Comparison of ENCODE assay signal across 1 cellular context in the genomic region with DNA sequence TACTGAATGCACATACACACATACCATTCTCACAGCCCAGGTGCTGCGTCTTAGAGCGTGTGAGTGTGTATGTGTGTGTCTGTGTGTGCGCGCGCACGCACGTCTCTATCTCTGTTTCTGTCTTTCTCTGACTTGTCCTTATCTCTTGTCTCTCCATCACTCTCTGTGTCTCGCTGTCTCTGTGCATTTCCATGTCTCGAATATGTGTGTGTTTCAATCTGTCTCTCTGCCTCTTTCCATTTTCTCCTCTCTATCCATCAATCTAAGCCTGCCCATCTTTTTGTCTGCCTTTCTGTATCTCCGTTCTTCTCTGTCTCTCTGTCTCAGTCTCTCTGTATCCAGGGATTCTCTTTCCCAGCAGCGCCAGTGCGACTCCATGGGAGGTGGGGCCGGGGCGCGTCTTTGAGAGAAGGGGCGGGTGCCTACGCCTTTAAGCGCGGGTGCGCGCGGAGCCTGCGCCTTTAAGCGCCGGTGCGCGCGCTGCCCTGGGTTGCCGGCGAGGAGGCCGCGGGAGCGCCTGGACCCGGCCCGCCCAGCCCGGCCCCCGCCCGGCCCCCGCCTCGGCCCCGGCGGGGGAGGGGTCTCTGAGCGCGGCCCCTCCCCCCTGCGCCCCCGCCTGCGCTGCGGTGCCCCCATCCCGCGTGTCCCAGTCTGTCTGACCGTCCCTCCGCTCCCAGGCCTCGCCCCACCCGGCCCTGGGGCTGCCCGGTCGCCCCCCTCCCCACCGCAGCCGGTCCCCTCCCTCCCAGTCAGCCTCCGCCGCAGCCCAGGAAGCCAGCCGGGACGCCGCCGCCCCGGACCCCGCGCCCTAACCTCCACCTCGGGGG.
TF ChIP-seq lines count a peak whose summit lies in the region.

LRFN3 (plus strand) TSS at position 464 of the 827 bp plus-strand sequence. CDS start 3,052 bp downstream, outside the sequence.

TF ChIP-seq in HepG2, 621 proteins besides CTCF, POLR2A, EP300 and RAD21 (continued from another document and continues in another):
- TF ChIP-seq NCOA2 (CRISPR knock-in tag; IDR thresholded peaks at IDR 0.05) (no peak), KAT8 (CRISPR knock-in tag; IDR thresholded peaks at IDR 0.05) (no peak; the same call in 1 of the 2 replicates), HNRNPL (IDR thresholded peaks at IDR 0.05; ENCODE audit: low read depth, low read length) (no peak), FOXP1 (IDR thresholded peaks at IDR 0.05) (no peak), FOXP1 (CRISPR knock-in tag; IDR thresholded peaks at IDR 0.05) (no peak), ZNF574 (CRISPR knock-in tag; IDR thresholded peaks at IDR 0.05) (no peak), SALL2 (CRISPR knock-in tag; IDR thresholded peaks at IDR 0.05) (no peak), NFE2L2 (IDR thresholded peaks at IDR 0.05; ENCODE audit: low read length) (no peak), PHB2 (IDR thresholded peaks at IDR 0.05; ENCODE audit: partially characterized antibody) (no peak), FOXP4 (CRISPR knock-in tag; IDR thresholded peaks at IDR 0.05) (no peak), ZNF331 (CRISPR knock-in tag; IDR thresholded peaks at IDR 0.05) (0 out of 2 replicates have a peak, but pooled peaks have one; percentile 8), NR2F1 (CRISPR knock-in tag; IDR thresholded peaks at IDR 0.05) (no peak), SMARCC2 (IDR thresholded peaks at IDR 0.05) (no peak), ELF1 (CRISPR knock-in tag; IDR thresholded peaks at IDR 0.05) (peak; percentile 16; the same call in 1 of the 2 replicates), NFYB (CRISPR knock-in tag; IDR thresholded peaks at IDR 0.05) (no peak), ZNF143 (CRISPR knock-in tag; IDR thresholded peaks at IDR 0.05) (peak; percentile 59; the same call in 1 of the 2 replicates), ETV6 (CRISPR knock-in tag; conservative IDR thresholded peaks at IDR 0.05) (no peak), ZNF678 (CRISPR knock-in tag; IDR thresholded peaks at IDR 0.05) (no peak), AFF4 (CRISPR knock-in tag; IDR thresholded peaks at IDR 0.05) (no peak), MED13 (CRISPR knock-in tag; IDR thresholded peaks at IDR 0.05) (no peak), HDAC2 (CRISPR knock-in tag; IDR thresholded peaks at IDR 0.05) (no peak), XRCC5 (optimal IDR thresholded peaks at IDR 0.05; ENCODE audit: low read length) (no peak), FOXK2 (IDR thresholded peaks at IDR 0.05) (no peak), MTA1 (CRISPR knock-in tag; IDR thresholded peaks at IDR 0.05; ENCODE audit: borderline replicate concordance) (no peak), ZNF790 (CRISPR knock-in tag; IDR thresholded peaks at IDR 0.05; ENCODE audit: borderline replicate concordance) (no peak), ZNF724P (CRISPR knock-in tag; IDR thresholded peaks at IDR 0.05; ENCODE audit: borderline replicate concordance) (no peak), FOSL2 (CRISPR knock-in tag; IDR thresholded peaks at IDR 0.05) (no peak), ZNF83 (CRISPR knock-in tag; IDR thresholded peaks at IDR 0.05; ENCODE audit: borderline replicate concordance) (no peak), MAF1 (CRISPR knock-in tag; IDR thresholded peaks at IDR 0.05; ENCODE audit: borderline replicate concordance) (no peak), SUZ12 (IDR thresholded peaks at IDR 0.05; ENCODE audit: low read depth, low read length) (no peak), ZNF816 (CRISPR knock-in tag; IDR thresholded peaks at IDR 0.05; ENCODE audit: borderline replicate concordance) (no peak), SRF (IDR thresholded peaks at IDR 0.05; ENCODE audit: low read depth, low read length) (no peak), ZNF569 (CRISPR knock-in tag; IDR thresholded peaks at IDR 0.05; ENCODE audit: borderline replicate concordance) (no peak), CBX2 (IDR thresholded peaks at IDR 0.05; ENCODE audit: low read depth, low read length) (no peak), CBX2 (CRISPR knock-in tag; IDR thresholded peaks at IDR 0.05; ENCODE audit: low read depth) (no peak), THAP11 (CRISPR knock-in tag; IDR thresholded peaks at IDR 0.05) (peak; percentile 84), ZNF567 (CRISPR knock-in tag; IDR thresholded peaks at IDR 0.05; ENCODE audit: borderline replicate concordance) (no peak), ZNF225 (CRISPR knock-in tag; IDR thresholded peaks at IDR 0.05) (no peak), ZNF629 (CRISPR knock-in tag; conservative IDR thresholded peaks at IDR 0.05) (no peak), SP4 (CRISPR knock-in tag; IDR thresholded peaks at IDR 0.05) (peak; percentile 60; the same call in 1 of the 2 replicates)
- TF ChIP-seq, protein P1, sequence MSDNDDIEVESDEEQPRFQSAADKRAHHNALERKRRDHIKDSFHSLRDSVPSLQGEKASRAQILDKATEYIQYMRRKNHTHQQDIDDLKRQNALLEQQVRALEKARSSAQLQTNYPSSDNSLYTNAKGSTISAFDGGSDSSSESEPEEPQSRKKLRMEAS (IDR thresholded peaks at IDR 0.05), result peak; percentile 64
- TF ChIP-seq, protein P2, sequence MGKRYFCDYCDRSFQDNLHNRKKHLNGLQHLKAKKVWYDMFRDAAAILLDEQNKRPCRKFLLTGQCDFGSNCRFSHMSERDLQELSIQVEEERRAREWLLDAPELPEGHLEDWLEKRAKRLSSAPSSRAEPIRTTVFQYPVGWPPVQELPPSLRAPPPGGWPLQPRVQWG (CRISPR knock-in tag; IDR thresholded peaks at IDR 0.05; ENCODE audit: borderline replicate concordance, low read depth), result no peak
- TF ChIP-seq, protein P3, sequence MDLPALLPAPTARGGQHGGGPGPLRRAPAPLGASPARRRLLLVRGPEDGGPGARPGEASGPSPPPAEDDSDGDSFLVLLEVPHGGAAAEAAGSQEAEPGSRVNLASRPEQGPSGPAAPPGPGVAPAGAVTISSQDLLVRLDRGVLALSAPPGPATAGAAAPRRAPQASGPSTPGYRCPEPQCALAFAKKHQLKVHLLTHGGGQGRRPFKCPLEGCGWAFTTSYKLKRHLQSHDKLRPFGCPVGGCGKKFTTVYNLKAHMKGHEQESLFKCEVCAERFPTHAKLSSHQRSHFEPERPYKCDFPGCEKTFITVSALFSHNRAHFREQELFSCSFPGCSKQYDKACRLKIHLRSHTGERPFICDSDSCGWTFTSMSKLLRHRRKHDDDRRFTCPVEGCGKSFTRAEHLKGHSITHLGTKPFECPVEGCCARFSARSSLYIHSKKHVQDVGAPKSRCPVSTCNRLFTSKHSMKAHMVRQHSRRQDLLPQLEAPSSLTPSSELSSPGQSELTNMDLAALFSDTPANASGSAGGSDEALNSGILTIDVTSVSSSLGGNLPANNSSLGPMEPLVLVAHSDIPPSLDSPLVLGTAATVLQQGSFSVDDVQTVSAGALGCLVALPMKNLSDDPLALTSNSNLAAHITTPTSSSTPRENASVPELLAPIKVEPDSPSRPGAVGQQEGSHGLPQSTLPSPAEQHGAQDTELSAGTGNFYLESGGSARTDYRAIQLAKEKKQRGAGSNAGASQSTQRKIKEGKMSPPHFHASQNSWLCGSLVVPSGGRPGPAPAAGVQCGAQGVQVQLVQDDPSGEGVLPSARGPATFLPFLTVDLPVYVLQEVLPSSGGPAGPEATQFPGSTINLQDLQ (CRISPR knock-in tag; IDR thresholded peaks at IDR 0.05), result no peak
- TF ChIP-seq, protein P4, sequence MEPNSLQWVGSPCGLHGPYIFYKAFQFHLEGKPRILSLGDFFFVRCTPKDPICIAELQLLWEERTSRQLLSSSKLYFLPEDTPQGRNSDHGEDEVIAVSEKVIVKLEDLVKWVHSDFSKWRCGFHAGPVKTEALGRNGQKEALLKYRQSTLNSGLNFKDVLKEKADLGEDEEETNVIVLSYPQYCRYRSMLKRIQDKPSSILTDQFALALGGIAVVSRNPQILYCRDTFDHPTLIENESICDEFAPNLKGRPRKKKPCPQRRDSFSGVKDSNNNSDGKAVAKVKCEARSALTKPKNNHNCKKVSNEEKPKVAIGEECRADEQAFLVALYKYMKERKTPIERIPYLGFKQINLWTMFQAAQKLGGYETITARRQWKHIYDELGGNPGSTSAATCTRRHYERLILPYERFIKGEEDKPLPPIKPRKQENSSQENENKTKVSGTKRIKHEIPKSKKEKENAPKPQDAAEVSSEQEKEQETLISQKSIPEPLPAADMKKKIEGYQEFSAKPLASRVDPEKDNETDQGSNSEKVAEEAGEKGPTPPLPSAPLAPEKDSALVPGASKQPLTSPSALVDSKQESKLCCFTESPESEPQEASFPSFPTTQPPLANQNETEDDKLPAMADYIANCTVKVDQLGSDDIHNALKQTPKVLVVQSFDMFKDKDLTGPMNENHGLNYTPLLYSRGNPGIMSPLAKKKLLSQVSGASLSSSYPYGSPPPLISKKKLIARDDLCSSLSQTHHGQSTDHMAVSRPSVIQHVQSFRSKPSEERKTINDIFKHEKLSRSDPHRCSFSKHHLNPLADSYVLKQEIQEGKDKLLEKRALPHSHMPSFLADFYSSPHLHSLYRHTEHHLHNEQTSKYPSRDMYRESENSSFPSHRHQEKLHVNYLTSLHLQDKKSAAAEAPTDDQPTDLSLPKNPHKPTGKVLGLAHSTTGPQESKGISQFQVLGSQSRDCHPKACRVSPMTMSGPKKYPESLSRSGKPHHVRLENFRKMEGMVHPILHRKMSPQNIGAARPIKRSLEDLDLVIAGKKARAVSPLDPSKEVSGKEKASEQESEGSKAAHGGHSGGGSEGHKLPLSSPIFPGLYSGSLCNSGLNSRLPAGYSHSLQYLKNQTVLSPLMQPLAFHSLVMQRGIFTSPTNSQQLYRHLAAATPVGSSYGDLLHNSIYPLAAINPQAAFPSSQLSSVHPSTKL (CRISPR knock-in tag; IDR thresholded peaks at IDR 0.05), result no peak
- TF ChIP-seq, protein P5, sequence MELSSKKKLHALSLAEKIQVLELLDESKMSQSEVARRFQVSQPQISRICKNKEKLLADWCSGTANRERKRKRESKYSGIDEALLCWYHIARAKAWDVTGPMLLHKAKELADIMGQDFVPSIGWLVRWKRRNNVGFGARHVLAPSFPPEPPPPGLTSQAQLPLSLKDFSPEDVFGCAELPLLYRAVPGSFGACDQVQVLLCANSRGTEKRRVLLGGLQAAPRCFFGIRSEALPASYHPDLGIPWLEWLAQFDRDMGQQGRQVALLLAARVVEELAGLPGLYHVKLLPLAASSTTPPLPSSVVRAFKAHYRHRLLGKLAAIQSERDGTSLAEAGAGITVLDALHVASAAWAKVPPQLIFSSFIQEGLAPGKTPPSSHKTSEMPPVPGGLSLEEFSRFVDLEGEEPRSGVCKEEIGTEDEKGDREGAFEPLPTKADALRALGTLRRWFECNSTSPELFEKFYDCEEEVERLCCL (CRISPR knock-in tag; IDR thresholded peaks at IDR 0.05; ENCODE audit: borderline replicate concordance), result no peak
